Comparison of ENCODE assay signal across 8 cellular contexts in genomic region chr7:141702047-141702567, GRCh38. TPM values are rescaled to one million over a fixed set of nuclear protein-coding genes. Genes with fewer than 3 reads are reported as not detected.
DNase-seq lines count a peak whose midpoint lies in the region; ATAC-seq and TF ChIP-seq lines count a peak whose summit lies in the region.

Gene DENND11, minus strand, starts transcription at chr7:141702166. Its CDS starts 13 bp downstream, at chr7:141702153.

- no peak for TF ChIP-seq CTCF in epithelial cell of proximal tubule (conservative IDR thresholded peaks at IDR 0.05; ENCODE audit: low read depth, low read length)

- H3K36me3 Mint-ChIP-seq in stimulated activated naive B cell treated with anti-CD40 and anti-IgM and Interleukin-4, amounts not matched to agents 10 μg/mL and 1 μg/mL and 100 μg/mL, for 72 hours = peaks cover 0 to 1% of the 10 kb centered on the region in 2 donors

- no peaks in the 10 kb centered on the region for H3K27me3 Mint-ChIP-seq in stimulated activated naive B cell treated with anti-CD40 and anti-IgM and Interleukin-4, amounts not matched to agents 10 μg/mL and 1 μg/mL and 100 μg/mL, for 72 hours

- peak; percentile 78 for ATAC-seq in HG02840 (IDR thresholded peaks at IDR 0.05; ENCODE audit: low FRiP score, unreplicated experiment)
- peak; percentile 76 to 82 for ATAC-seq in stimulated activated naive B cell treated with anti-CD40 and anti-IgM and Interleukin-4, amounts not matched to agents 10 μg/mL and 1 μg/mL and 100 μg/mL, for 72 hours (replicated peaks)

- H3K4me1 ChIP-seq in muscle layer of colon (ENCODE audit: insufficient read depth, low read length) = peaks cover 23% of the 10 kb centered on the region

- no peaks in the 10 kb centered on the region for H3K9me3 Mint-ChIP-seq in stimulated activated naive B cell treated with anti-CD40 and anti-IgM and Interleukin-4, amounts not matched to agents 10 μg/mL and 1 μg/mL and 100 μg/mL, for 72 hours

- H3K36me3 ChIP-seq in muscle layer of colon (ENCODE audit: insufficient read depth, low read length) = no peaks in the 10 kb centered on the region

- no peaks in the 10 kb centered on the region for H3K9me3 ChIP-seq in muscle layer of colon (ENCODE audit: low read length)

- H3K4me3 ChIP-seq in epithelial cell of proximal tubule (ENCODE audit: low read depth, low read length) (peak within 1 kb of the TSS; percentile 70), muscle layer of colon (ENCODE audit: low read depth in 1 of 2, low read length in 2 of 2) (peak within 1 kb of the TSS; percentile 73 to 77)

- peak within 1 kb of the TSS; percentile 68 for H3K27ac ChIP-seq in muscle layer of colon (ENCODE audit: low read depth, low read length)

- peak within 1 kb of the TSS; percentile 80 to 81 for H3K4me3 Mint-ChIP-seq in stimulated activated naive B cell treated with anti-CD40 and anti-IgM and Interleukin-4, amounts not matched to agents 10 μg/mL and 1 μg/mL and 100 μg/mL, for 72 hours

- H3K4me1 Mint-ChIP-seq in stimulated activated naive B cell treated with anti-CD40 and anti-IgM and Interleukin-4, amounts not matched to agents 10 μg/mL and 1 μg/mL and 100 μg/mL, for 72 hours = peaks cover 35 to 46% of the 10 kb centered on the region in 2 donors

- peak within 1 kb of the TSS; percentile 60 for H3K9ac ChIP-seq in muscle layer of colon (ENCODE audit: low read length)

- H3K27ac Mint-ChIP-seq in stimulated activated naive B cell treated with anti-CD40 and anti-IgM and Interleukin-4, amounts not matched to agents 10 μg/mL and 1 μg/mL and 100 μg/mL, for 72 hours = peak within 1 kb of the TSS; percentile 79

- peak; percentile 18 for DNase-seq in NCI-H510A treated with DMSO at 0.1 percent for 48 hours (lab: John Stamatoyannopoulos, UW)
- DNase-seq in NCI-H510A (lab: John Stamatoyannopoulos, UW) = no peak
- DNase-seq in NCI-H2227 (lab: John Stamatoyannopoulos, UW; ENCODE audit: unreplicated experiment) = peak; percentile 74
- DNase-seq in activated CD8-positive, alpha-beta memory T cell treated with anti-CD3 and anti-CD28 coated beads, Interleukin-2, amount 50 U/mL, for 4 hours = peak; percentile 52
- DNase-seq in epithelial cell of proximal tubule (ENCODE audit: low read depth) = no peak
- DNase-seq in stimulated activated naive B cell treated with anti-CD40 and anti-IgM and Interleukin-4, amounts not matched to agents 10 μg/mL and 1 μg/mL and 100 μg/mL, for 72 hours = peak; percentile 21

- H3K27me3 ChIP-seq in muscle layer of colon (ENCODE audit: control insufficient read depth in 1 of 2, insufficient read depth in 2 of 2, low read length in 2 of 2) = no peaks in the 10 kb centered on the region

RNA-seq across cellular contexts. Expression of gene DENND11, which starts in this region (rescaled TPM):
- total RNA-seq in epithelial cell of proximal tubule = 9.7 and 12.2 TPM in 2 replicates

Comparison
In these comparisons a context has a peak if more than half of its experiments do, and no peak if none do; other contexts are left out.
1. DNase-seq: peak in NCI-H510A treated with DMSO at 0.1 percent for 48 hours (single experiment), NCI-H2227 (single experiment), activated CD8-positive, alpha-beta memory T cell treated with anti-CD3 and anti-CD28 coated beads, Interleukin-2, amount 50 U/mL, for 4 hours (single experiment) and stimulated activated naive B cell treated with anti-CD40 and anti-IgM and Interleukin-4, amounts not matched to agents 10 μg/mL and 1 μg/mL and 100 μg/mL, for 72 hours (single experiment); none in NCI-H510A (single experiment) and epithelial cell of proximal tubule (single experiment).